In the genomic region with DNA sequence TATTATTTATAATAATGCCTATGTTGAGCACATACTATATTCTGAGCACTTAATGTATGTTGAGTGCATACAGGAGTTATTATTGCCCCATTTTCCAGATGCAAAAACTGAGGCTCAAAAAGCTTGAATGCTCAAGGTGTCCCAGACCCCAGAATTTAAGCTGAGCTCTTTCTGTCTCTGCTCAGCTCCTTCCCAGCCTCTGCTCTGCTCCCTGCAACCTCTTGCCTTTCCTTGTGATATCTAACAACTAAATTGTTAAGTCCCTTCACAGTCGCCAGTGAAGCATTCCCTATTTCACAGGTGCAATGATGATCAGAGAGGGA, we compare ENCODE assay signal across 14 cellular contexts. TPM values are rescaled to one million over a fixed set of nuclear protein-coding genes. Genes with fewer than 3 reads are reported as not detected.
DNase-seq lines count a peak whose midpoint lies in the region; ATAC-seq and TF ChIP-seq lines count a peak whose summit lies in the region.
"Had no signal": no experiment of that assay in that cellular context is flagged by ENCODE, and none has a peak within 500 bp of the region (broad histone marks: within the 10 kb centered on the region; RNA-seq: fewer than 3 reads in every experiment).

No MANE protein-coding gene starts in this region.

- no peak overlapping the region for H2AFZ ChIP-seq in HCT116 (ENCODE audit: low read depth, low read length, poor library complexity, severe bottlenecking)
- H2AFZ ChIP-seq in osteoblast (ENCODE audit: low read length) = no peak overlapping the region

- H3K79me2 ChIP-seq in HCT116 (ENCODE audit: insufficient read depth, low read length) (no peaks in the 10 kb centered on the region), osteoblast (ENCODE audit: insufficient read depth, low read length) (peaks cover 38% of the 10 kb centered on the region)

- TF ChIP-seq CTCF in 22Rv1 (IDR thresholded peaks at IDR 0.05) (no peak), HCT116 (IDR thresholded peaks at IDR 0.05 in 2 of 3, conservative IDR thresholded peaks at IDR 0.05 in 1 of 3; ENCODE audit: borderline replicate concordance in 1 of 3, insufficient read depth in 1 of 3, low read depth in 2 of 3, low read length in 2 of 3) (no peak), osteoblast (IDR thresholded peaks at IDR 0.05; ENCODE audit: extremely low read depth, low read depth, low read length) (no peak)

- peaks cover 0 to 6% of the 10 kb centered on the region in 2 experiments; a peak in 2 of 4 replicates for H3K36me3 ChIP-seq in HCT116 (ENCODE audit: control insufficient read depth in 1 of 2, insufficient read depth in 2 of 2, low read length in 2 of 2)
- H3K36me3 ChIP-seq in osteoblast (ENCODE audit: insufficient read depth, low read length) = peaks cover 33% of the 10 kb centered on the region
- no peaks in the 10 kb centered on the region for H3K36me3 ChIP-seq in naive thymus-derived CD4-positive, alpha-beta T cell (ENCODE audit: control insufficient read depth in 2 of 3, insufficient read depth in 3 of 3, low read length in 3 of 3)
- H3K36me3 ChIP-seq: gastroesophageal sphincter had no signal

- peak overlapping the region; percentile 75 for H3K27ac ChIP-seq in 22Rv1
- no peak overlapping the region for H3K27ac ChIP-seq in HCT116 (ENCODE audit: low read depth, low read length)
- H3K27ac ChIP-seq in caudate nucleus (ENCODE audit: low read depth, low read length) = peak overlapping the region; percentile 26
- peak overlapping the region; percentile 15 for H3K27ac ChIP-seq in osteoblast (ENCODE audit: low read depth, low read length)
- H3K27ac ChIP-seq in naive thymus-derived CD4-positive, alpha-beta T cell (ENCODE audit: low read depth, low read length) = no peak overlapping the region

- H3K4me1 ChIP-seq in HCT116 (ENCODE audit: control insufficient read depth in 1 of 2, insufficient read depth in 2 of 2, low read length in 2 of 2) (peaks cover 24 to 45% of the 10 kb centered on the region in 2 experiments), osteoblast (ENCODE audit: insufficient read depth, low read length) (peaks cover 23% of the 10 kb centered on the region)
- H3K4me1 ChIP-seq in naive thymus-derived CD4-positive, alpha-beta T cell (ENCODE audit: control insufficient read depth in 2 of 2, insufficient read depth in 2 of 2, low read length in 2 of 2) = no peaks in the 10 kb centered on the region

- H3K9me3 ChIP-seq in HCT116 (ENCODE audit: control insufficient read depth in 1 of 2, insufficient read depth in 1 of 2, low read depth in 1 of 2, low read length in 2 of 2) = no peaks in the 10 kb centered on the region
- H3K9me3 ChIP-seq in osteoblast (ENCODE audit: low read depth, low read length) = no peaks in the 10 kb centered on the region
- H3K9me3 ChIP-seq in naive thymus-derived CD4-positive, alpha-beta T cell (ENCODE audit: control insufficient read depth in 2 of 3, low read length in 3 of 3) = no peaks in the 10 kb centered on the region
- H3K9me3 ChIP-seq: gastroesophageal sphincter had no signal

- H3K4me2 ChIP-seq in HCT116 (ENCODE audit: low read length) (0 out of 2 replicates have a peak overlapping the region, but pooled peaks have one; percentile 87), osteoblast (ENCODE audit: insufficient read depth, low read length) (no peak overlapping the region)

- POLR2A ChIA-PET in HCT116 (lab: Charles Lee) = no interaction called here
- POLR2A ChIA-PET in naive thymus-derived CD4-positive, alpha-beta T cell (lab: Charles Lee) = no interaction called here

- RAD21 ChIA-PET in HCT116 (lab: Charles Lee; ENCODE audit: low non-redundant PET in 1 of 2, low total read pairs in 2 of 2, uncharacterized antibody in 2 of 2, unreplicated experiment in 2 of 2) = no interaction called here

- H4K20me1 ChIP-seq in HCT116 (ENCODE audit: insufficient read depth) (no peaks in the 10 kb centered on the region), osteoblast (ENCODE audit: insufficient read depth, low read length) (peaks cover 17% of the 10 kb centered on the region)

- no peak overlapping the region for H3K9ac ChIP-seq in HCT116 (ENCODE audit: low read length)

- H3K4me1 Mint-ChIP-seq in naive thymus-derived CD4-positive, alpha-beta T cell = peaks cover 4 to 41% (median 23%) of the 10 kb centered on the region in 7 donors

- H3K4me3 ChIP-seq in HCT116 (replicated peaks in 1 of 2; ENCODE audit: low read depth in 1 of 2, low read length in 2 of 2) = no peak overlapping the region
- no peak overlapping the region for H3K4me3 ChIP-seq in osteoblast (ENCODE audit: insufficient read depth, low read length)
- no peak overlapping the region for H3K4me3 ChIP-seq in naive thymus-derived CD4-positive, alpha-beta T cell (ENCODE audit: low read length)

- H3K27me3 Mint-ChIP-seq in naive thymus-derived CD4-positive, alpha-beta T cell = peaks cover 59 to 68% (median 65%) of the 10 kb centered on the region in 5 donors

- CTCF ChIA-PET in HCT116 (lab: Charles Lee) = interaction anchor here (0.5 to 1.0 kb wide), 3 partner anchors 35 to 105 kb away, joined by 3 to 5 read pairs (median 5); no protein-coding TSS in a partner anchor
- CTCF ChIA-PET in naive thymus-derived CD4-positive, alpha-beta T cell (lab: Charles Lee) = no interaction called here

- TF ChIP-seq POLR2A in HCT116 (IDR thresholded peaks at IDR 0.05; ENCODE audit: borderline replicate concordance, extremely low read depth, insufficient read depth, insufficient read length) = no peak

- ATAC-seq in HCT116 = no peak
- no peak for ATAC-seq in HG02970 (IDR thresholded peaks at IDR 0.05; ENCODE audit: low FRiP score, unreplicated experiment)
- no peak for ATAC-seq in naive thymus-derived CD4-positive, alpha-beta T cell
- ATAC-seq: gastroesophageal sphincter had no signal

- peaks cover 0 to 6% (median 0%) of the 10 kb centered on the region in 11 donors for H3K9me3 Mint-ChIP-seq in naive thymus-derived CD4-positive, alpha-beta T cell

- intact Hi-C loops in HCT116 (cut with micrococcal nuclease) = no loop called here
- intact Hi-C loops in naive thymus-derived CD4-positive, alpha-beta T cell (cut with micrococcal nuclease) = no loop called here

- H3K36me3 Mint-ChIP-seq in naive thymus-derived CD4-positive, alpha-beta T cell = peaks cover 0 to 6% (median 3%) of the 10 kb centered on the region in 5 donors

- no peak overlapping the region for H3K27ac Mint-ChIP-seq in naive thymus-derived CD4-positive, alpha-beta T cell

- DNase-seq in HCT116 (ENCODE audit: low read depth, low spot score) (no peak), caudate nucleus (lab: John Stamatoyannopoulos, UW) (no peak), osteoblast (ENCODE audit: insufficient read length, low spot score, missing footprints) (no peak), NCI-H345 (lab: John Stamatoyannopoulos, UW) (no peak), LoVo (ENCODE audit: low spot score) (no peak)
- DNase-seq in naive thymus-derived CD4-positive, alpha-beta T cell = no peak
- DNase-seq: activated CD8-positive, alpha-beta memory T cell treated with anti-CD3 and anti-CD28 coated beads for 24 hours; activated effector memory CD4-positive, alpha-beta T cell treated with Interleukin-2 at 50 U/mL for 16 hours; effector memory CD4-positive, alpha-beta T cell; kidney glomerular epithelial cell; NCI-H2227 treated with DMSO at 0.1 percent for 48 hours had no signal

- BruUV-seq in HCT116 (replicated peaks; lab: Mats Ljungman, UMichigan) = no TSS peak

- H3K27me3 ChIP-seq in HCT116 (ENCODE audit: insufficient read depth, low read length) (no peaks in the 10 kb centered on the region), osteoblast (ENCODE audit: insufficient read depth, low read length) (no peaks in the 10 kb centered on the region)
- H3K27me3 ChIP-seq in naive thymus-derived CD4-positive, alpha-beta T cell (ENCODE audit: control insufficient read depth in 2 of 2, insufficient read depth in 2 of 2, low read length in 2 of 2) = peaks cover 2 to 13% of the 10 kb centered on the region in 2 donors

- H3K9me2 ChIP-seq in HCT116 (ENCODE audit: insufficient read depth) = no peaks in the 10 kb centered on the region

- no peak for TF ChIP-seq RAD21 in HCT116 (IDR thresholded peaks at IDR 0.05; ENCODE audit: low read depth)

- peak overlapping the region in 2 of 10 donors; percentile 36 to 66 for H3K4me3 Mint-ChIP-seq in naive thymus-derived CD4-positive, alpha-beta T cell

TF ChIP-seq in HCT116, 20 proteins besides CTCF, POLR2A, EP300 and RAD21:
- TF ChIP-seq SIN3A (IDR thresholded peaks at IDR 0.05; ENCODE audit: low read depth) = no peak
- TF ChIP-seq, protein P1, sequence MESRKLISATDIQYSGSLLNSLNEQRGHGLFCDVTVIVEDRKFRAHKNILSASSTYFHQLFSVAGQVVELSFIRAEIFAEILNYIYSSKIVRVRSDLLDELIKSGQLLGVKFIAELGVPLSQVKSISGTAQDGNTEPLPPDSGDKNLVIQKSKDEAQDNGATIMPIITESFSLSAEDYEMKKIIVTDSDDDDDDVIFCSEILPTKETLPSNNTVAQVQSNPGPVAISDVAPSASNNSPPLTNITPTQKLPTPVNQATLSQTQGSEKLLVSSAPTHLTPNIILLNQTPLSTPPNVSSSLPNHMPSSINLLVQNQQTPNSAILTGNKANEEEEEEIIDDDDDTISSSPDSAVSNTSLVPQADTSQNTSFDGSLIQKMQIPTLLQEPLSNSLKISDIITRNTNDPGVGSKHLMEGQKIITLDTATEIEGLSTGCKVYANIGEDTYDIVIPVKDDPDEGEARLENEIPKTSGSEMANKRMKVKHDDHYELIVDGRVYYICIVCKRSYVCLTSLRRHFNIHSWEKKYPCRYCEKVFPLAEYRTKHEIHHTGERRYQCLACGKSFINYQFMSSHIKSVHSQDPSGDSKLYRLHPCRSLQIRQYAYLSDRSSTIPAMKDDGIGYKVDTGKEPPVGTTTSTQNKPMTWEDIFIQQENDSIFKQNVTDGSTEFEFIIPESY (IDR thresholded peaks at IDR 0.05; ENCODE audit: extremely low read depth, insufficient replicate concordance, low read length) = no peak
- TF ChIP-seq, protein P2, sequence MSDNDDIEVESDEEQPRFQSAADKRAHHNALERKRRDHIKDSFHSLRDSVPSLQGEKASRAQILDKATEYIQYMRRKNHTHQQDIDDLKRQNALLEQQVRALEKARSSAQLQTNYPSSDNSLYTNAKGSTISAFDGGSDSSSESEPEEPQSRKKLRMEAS (IDR thresholded peaks at IDR 0.05) = no peak

RNA-seq across cellular contexts. Expression of a gene that starts 4.2 kb away (rescaled TPM):
- total RNA-seq in HCT116 (2021; ENCODE audit: unreplicated experiment) (39.4 TPM), osteoblast (49.8 and 51.8 TPM in 2 replicates)
- 32.1 and 52.5 TPM in 2 replicates for polyA plus RNA-seq in HCT116 (2012)
- total RNA-seq in naive thymus-derived CD4-positive, alpha-beta T cell = under 1 TPM in 4 of 5 experiments, not detected in 1; 0.19 to 0.80 (median 0.30) TPM
- not detected for polyA plus RNA-seq in naive thymus-derived CD4-positive, alpha-beta T cell

RNA-seq across cellular contexts. Expression of a gene that starts 35.6 kb away (rescaled TPM):
- total RNA-seq in HCT116 (2021; ENCODE audit: unreplicated experiment) (0.12 TPM), osteoblast (0.29 TPM in 1 of 2 replicates, not detected in the other)
- polyA plus RNA-seq in HCT116 (2012) = 0.21 TPM in 1 of 2 replicates, not detected in the other
- under 1 TPM in 2 of 5 experiments, not detected in 3; 0.32 to 0.42 TPM for total RNA-seq in naive thymus-derived CD4-positive, alpha-beta T cell
- polyA plus RNA-seq in naive thymus-derived CD4-positive, alpha-beta T cell = not detected

Comparison
In these comparisons a context has a peak if more than half of its experiments do, and no peak if none do; other contexts are left out.
1. H3K27ac ChIP-seq: peak in 22Rv1 (single experiment), caudate nucleus (single experiment) and osteoblast (single experiment); none in HCT116 (single experiment) and naive thymus-derived CD4-positive, alpha-beta T cell (single experiment).
2. RNA of a gene that starts 4.2 kb away (total RNA-seq): 49.8 to 51.8 TPM in osteoblast and 39.4 TPM in HCT116 (single experiment); 0.19 to 0.80 TPM in naive thymus-derived CD4-positive, alpha-beta T cell; every median in the first group is over 10 times any median in the second.